21 cellular contexts compared by ENCODE assay signal in the genomic region with DNA sequence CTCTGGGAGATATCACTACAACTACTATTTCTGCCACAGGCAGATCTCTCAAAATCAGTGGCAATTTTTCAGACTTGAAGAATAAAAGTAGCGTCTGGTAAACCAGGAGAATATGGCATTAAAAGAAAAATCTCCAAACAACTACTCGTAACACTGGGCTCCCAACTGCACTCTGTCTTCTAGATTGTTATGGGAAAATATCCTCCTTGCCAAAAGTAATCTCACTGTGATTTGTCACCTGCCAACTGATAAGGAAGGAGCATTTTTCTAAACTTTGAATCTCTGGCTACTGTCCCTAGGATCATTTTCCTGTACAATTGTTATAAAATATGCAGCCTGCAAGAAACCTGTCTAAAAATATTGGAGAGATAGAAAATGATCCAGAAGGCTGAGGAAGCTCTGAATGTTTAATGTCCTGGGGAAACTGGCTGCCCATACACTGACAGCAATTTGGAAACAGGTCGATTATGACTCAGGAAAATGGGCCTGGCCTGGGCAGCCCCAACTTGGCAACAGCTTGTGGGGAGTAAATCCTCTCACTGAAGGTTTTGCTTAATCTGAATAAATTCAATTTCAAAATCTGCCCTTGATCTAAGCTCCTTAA.
DNase-seq lines count a peak whose midpoint lies in the region; ATAC-seq, FAIRE-seq and TF ChIP-seq lines count a peak whose summit lies in the region.
"Had no signal": no experiment of that assay in that cellular context is flagged by ENCODE, and none has a peak within 500 bp of the region (broad histone marks: within the 10 kb centered on the region; RNA-seq: fewer than 3 reads in every experiment).

No MANE protein-coding gene starts in this region.

- H3K9ac ChIP-seq in neural progenitor cell, result no peak overlapping the region
- H3K9ac ChIP-seq: BLaER1, KMS-11 had no signal

- peaks cover 2% of the 10 kb centered on the region for H3K9me3 Mint-ChIP-seq in neural progenitor cell
- no peaks in the 10 kb centered on the region for H3K9me3 Mint-ChIP-seq in CD4-positive, alpha-beta memory T cell
- H3K9me3 Mint-ChIP-seq: CD8-positive, alpha-beta memory T cell had no signal

- H3K27me3 ChIP-seq in neural progenitor cell, result no peaks in the 10 kb centered on the region
- H3K27me3 ChIP-seq in CD4-positive, alpha-beta memory T cell (ENCODE audit: insufficient read depth, low read length), result no peaks in the 10 kb centered on the region
- H3K27me3 ChIP-seq: BLaER1 had no signal

- no peak for ATAC-seq in T-helper 17 cell
- no peak for ATAC-seq in left ventricle myocardium superior
- ATAC-seq: PC-3 had no signal

- peaks cover 63% of the 10 kb centered on the region for H3K4me1 ChIP-seq in neural progenitor cell
- no peaks in the 10 kb centered on the region for H3K4me1 ChIP-seq in CD4-positive, alpha-beta memory T cell (ENCODE audit: insufficient read depth, low read length)
- H3K4me1 ChIP-seq: BLaER1, SJSA1 had no signal

- TF ChIP-seq CTCF in D721Med (IDR thresholded peaks at IDR 0.05; ENCODE audit: insufficient read depth, missing control alignments), result no peak
- no peak for TF ChIP-seq CTCF in neural progenitor cell (IDR thresholded peaks at IDR 0.05)

- no peaks in the 10 kb centered on the region for H3K79me2 ChIP-seq in neural progenitor cell (ENCODE audit: low read depth)

- no peak overlapping the region for H3K27ac ChIP-seq in neural progenitor cell
- no peak overlapping the region for H3K27ac ChIP-seq in CD4-positive, alpha-beta memory T cell (ENCODE audit: low read depth, low read length)
- H3K27ac ChIP-seq: BLaER1, HL-60, KMS-11, SJSA1 had no signal

- no peak overlapping the region for H3K4me3 ChIP-seq in neural progenitor cell
- H3K4me3 ChIP-seq in CD4-positive, alpha-beta memory T cell (ENCODE audit: low read length in 2 of 2), result no peak overlapping the region
- H3K4me3 ChIP-seq: BLaER1, SJSA1 had no signal

- H4K20me1 ChIP-seq in neural progenitor cell (ENCODE audit: low read depth), result no peaks in the 10 kb centered on the region
- H4K20me1 ChIP-seq: BLaER1 had no signal

- DNase-seq in D721Med (ENCODE audit: insufficient read length, low spot score), result no peak
- DNase-seq in NCI-H446 treated with DMSO at 0.1 percent for 48 hours (lab: John Stamatoyannopoulos, UW), result peak; percentile 65
- DNase-seq in amniotic epithelial cell (ENCODE audit: low read depth), result peak; percentile 2
- DNase-seq in neural progenitor cell (ENCODE audit: low spot score), result no peak
- no peak for DNase-seq in T-helper 17 cell
- DNase-seq in effector CD4-positive, alpha-beta T cell, result no peak
- no peak for DNase-seq in left ventricle myocardium superior
- DNase-seq in CD4-positive, alpha-beta memory T cell, result no peak
- DNase-seq: CD8-positive, alpha-beta memory T cell; GF-D8; H7; NCI-H1048; NCI-H146; NCI-H2029 treated with DMSO at 0.1 percent for 48 hours; NCI-H2171 treated with DMSO at 0.1 percent for 48 hours; NCI-H510A; PC-3 had no signal

- peak overlapping the region; percentile 12 for H3K4me3 Mint-ChIP-seq in neural progenitor cell
- no peak overlapping the region for H3K4me3 Mint-ChIP-seq in T-helper 17 cell
- H3K4me3 Mint-ChIP-seq in CD4-positive, alpha-beta memory T cell, result no peak overlapping the region
- H3K4me3 Mint-ChIP-seq: CD8-positive, alpha-beta memory T cell had no signal

- no peaks in the 10 kb centered on the region for H3K9me3 ChIP-seq in neural progenitor cell (ENCODE audit: low read depth)
- H3K9me3 ChIP-seq in T-helper 17 cell (ENCODE audit: control insufficient read depth, low read length, poor library complexity, severe bottlenecking), result no peaks in the 10 kb centered on the region
- no peaks in the 10 kb centered on the region for H3K9me3 ChIP-seq in CD4-positive, alpha-beta memory T cell (ENCODE audit: control insufficient read depth in 1 of 2, low read length in 2 of 2)
- H3K9me3 ChIP-seq: BLaER1, SJSA1 had no signal

- peaks cover 30% of the 10 kb centered on the region for H3K27me3 Mint-ChIP-seq in neural progenitor cell (ENCODE audit: insufficient read depth, low read depth)
- peaks cover 68% of the 10 kb centered on the region for H3K27me3 Mint-ChIP-seq in T-helper 17 cell
- peaks cover 15 to 25% of the 10 kb centered on the region in 2 donors for H3K27me3 Mint-ChIP-seq in CD4-positive, alpha-beta memory T cell

- H3K36me3 ChIP-seq in neural progenitor cell, result no peaks in the 10 kb centered on the region
- H3K36me3 ChIP-seq in CD4-positive, alpha-beta memory T cell (ENCODE audit: insufficient read depth, low read length), result no peaks in the 10 kb centered on the region
- H3K36me3 ChIP-seq: BLaER1, SJSA1 had no signal

- FAIRE-seq in D721Med (lab: Jason Lieb, UNC), result peak; percentile 95

- peak overlapping the region; percentile 21 for H3K4me2 ChIP-seq in neural progenitor cell
- H3K4me2 ChIP-seq: BLaER1, KMS-11 had no signal

- peaks cover 56% of the 10 kb centered on the region for H3K4me1 Mint-ChIP-seq in neural progenitor cell
- no peaks in the 10 kb centered on the region for H3K4me1 Mint-ChIP-seq in T-helper 17 cell
- no peaks in the 10 kb centered on the region for H3K4me1 Mint-ChIP-seq in CD4-positive, alpha-beta memory T cell
- H3K4me1 Mint-ChIP-seq: CD8-positive, alpha-beta memory T cell had no signal

- CTCF ChIA-PET in CD4-positive, alpha-beta memory T cell (lab: Charles Lee; ENCODE audit: partially characterized antibody), result no interaction called here

- POLR2A ChIA-PET in CD4-positive, alpha-beta memory T cell (lab: Charles Lee; ENCODE audit: partially characterized antibody), result no interaction called here

- no peak overlapping the region for H2AFZ ChIP-seq in neural progenitor cell (replicated peaks)

- intact Hi-C loops in left ventricle myocardium superior (cut with micrococcal nuclease), result no loop called here
- intact Hi-C loops in CD4-positive, alpha-beta memory T cell (cut with micrococcal nuclease), result no loop called here

- H3F3A ChIP-seq in neural progenitor cell (ENCODE audit: low read depth), result peaks cover 43% of the 10 kb centered on the region

- H3K27ac Mint-ChIP-seq in neural progenitor cell (no peak overlapping the region), T-helper 17 cell (no peak overlapping the region)
- H3K27ac Mint-ChIP-seq in CD4-positive, alpha-beta memory T cell, result no peak overlapping the region
- H3K27ac Mint-ChIP-seq: CD8-positive, alpha-beta memory T cell had no signal

- no peaks in the 10 kb centered on the region for H3K36me3 Mint-ChIP-seq in neural progenitor cell
- no peaks in the 10 kb centered on the region for H3K36me3 Mint-ChIP-seq in T-helper 17 cell (ENCODE audit: low read depth)
- H3K36me3 Mint-ChIP-seq in CD4-positive, alpha-beta memory T cell, result no peaks in the 10 kb centered on the region
- H3K36me3 Mint-ChIP-seq: CD8-positive, alpha-beta memory T cell had no signal

Comparison
In these comparisons a context has a peak if more than half of its experiments do, and no peak if none do; other contexts are left out.
1. DNase-seq: peak in NCI-H446 treated with DMSO at 0.1 percent for 48 hours (single experiment) and amniotic epithelial cell (single experiment); none in D721Med (single experiment), neural progenitor cell (single experiment), T-helper 17 cell (0 of 3), effector CD4-positive, alpha-beta T cell (single experiment), left ventricle myocardium superior (single experiment) and CD4-positive, alpha-beta memory T cell (0 of 5).